In genomic region chr2:106956879-106957278, GRCh38 we compare ENCODE assay signal across 12 cellular contexts.
DNase-seq lines count a peak whose midpoint lies in the region; ATAC-seq and TF ChIP-seq lines count a peak whose summit lies in the region.
"Had no signal": no experiment of that assay in that cellular context is flagged by ENCODE, and none has a peak within 500 bp of the region (broad histone marks: within the 10 kb centered on the region; RNA-seq: fewer than 3 reads in every experiment).

No MANE protein-coding gene starts in this region.

- no peaks in the 10 kb centered on the region for H3K9me3 ChIP-seq in mesodermal cell (ENCODE audit: control insufficient read depth, low read length)
- H3K9me3 ChIP-seq: adrenal gland had no signal

- no peak for ATAC-seq in GM18519 (IDR thresholded peaks at IDR 0.05; ENCODE audit: low FRiP score, unreplicated experiment)

- TF ChIP-seq CTCF in AG09319 (IDR thresholded peaks at IDR 0.05; ENCODE audit: low read depth, low read length) (no peak), choroid plexus epithelial cell (conservative IDR thresholded peaks at IDR 0.05; ENCODE audit: low read depth, low read length) (no peak)

- H3K27ac ChIP-seq in mesodermal cell (ENCODE audit: low read depth, low read length, severe bottlenecking): peak overlapping the region; percentile 84
- H3K27ac ChIP-seq: adrenal gland, C4-2B had no signal

- H3K4me1 ChIP-seq in mesodermal cell (ENCODE audit: control insufficient read depth, insufficient read depth, low read length, poor library complexity, severe bottlenecking): no peaks in the 10 kb centered on the region
- H3K4me1 ChIP-seq: adrenal gland had no signal

- DNase-seq in AG09319 (ENCODE audit: extremely low read depth, low read depth) (peak; percentile 89), M059J (ENCODE audit: low read depth) (peak; percentile 46), choroid plexus epithelial cell (ENCODE audit: low read depth) (peak; percentile 96), NCI-H345 treated with DMSO at 0.1 percent for 48 hours (lab: John Stamatoyannopoulos, UW; ENCODE audit: unreplicated experiment) (no peak), ureter (ENCODE audit: low spot score) (no peak), cortex of kidney (lab: John Stamatoyannopoulos, UW) (no peak)
- DNase-seq: adrenal gland, NCI-H774 had no signal

- H3K4me3 ChIP-seq in choroid plexus epithelial cell (ENCODE audit: low read depth, low read length) (no peak overlapping the region), mesodermal cell (ENCODE audit: extremely low read depth, insufficient read depth, low read length, poor library complexity, severe bottlenecking) (no peak overlapping the region)
- H3K4me3 ChIP-seq: adrenal gland, skin epidermis had no signal

- WGBS in mesodermal cell (ENCODE audit: insufficient coverage in 2 of 2), 2 experiments: 35 to 63% methylated on average over 2 of the region's 3 CpGs

- H3K36me3 ChIP-seq in mesodermal cell (ENCODE audit: control insufficient read depth, insufficient read depth, low read length): no peaks in the 10 kb centered on the region
- H3K36me3 ChIP-seq: adrenal gland had no signal

Comparison
In these comparisons a context has a peak if more than half of its experiments do, and no peak if none do; other contexts are left out.
1. DNase-seq: peak in AG09319 (single experiment), M059J (single experiment) and choroid plexus epithelial cell (single experiment); none in NCI-H345 treated with DMSO at 0.1 percent for 48 hours (single experiment), ureter (single experiment) and cortex of kidney (single experiment).